14 cellular contexts compared by ENCODE assay signal in genomic region chr7:27999829-28000228, GRCh38.
"Had no signal": no experiment of that assay in that cellular context is flagged by ENCODE, and none has a peak within 500 bp of the region (broad histone marks: within the 10 kb centered on the region; RNA-seq: fewer than 3 reads in every experiment).

No MANE protein-coding gene starts in this region.

- H3K36me3 Mint-ChIP-seq: neural progenitor cell, type B pancreatic cell, WTC11 had no signal

- H3K4me1 Mint-ChIP-seq: activated CD4-positive, alpha-beta T cell treated with anti-CD3 and anti-CD28 coated beads, Interleukin-2, amount 10 ng/mL, durations not matched to agents 24 days and 14 days; neural progenitor cell had no signal

- H3K27me3 Mint-ChIP-seq: type B pancreatic cell had no signal

- H3K4me3 Mint-ChIP-seq: activated CD4-positive, alpha-beta T cell treated with anti-CD3 and anti-CD28 coated beads, Interleukin-2, amount 10 ng/mL, durations not matched to agents 24 days and 14 days; activated T-helper 1 cell treated with anti-CD3 and anti-CD28 coated beads, Interleukin-12 subunit alpha, Interleukin-12 subunit beta, Interleukin-2, Interleukin-4 antibody, amounts not matched to agents 30 ng/mL and 10 ng/mL and 1 ng/mL, durations not matched to agents 14 hours and 24 hours and 36 hours; neural progenitor cell; type B pancreatic cell; WTC11 had no signal

- DNase-seq: activated CD4-positive, alpha-beta T cell treated with anti-CD3 and anti-CD28 coated beads, Interleukin-2, amount 10 ng/mL, durations not matched to agents 24 days and 14 days; activated naive CD4-positive, alpha-beta T cell; aorta; dorsolateral prefrontal cortex; left lung; mesendoderm; ovary; stimulated activated CD4-positive, alpha-beta T cell treated with anti-CD3 and anti-CD28 coated beads, Interleukin-2, amount 100 ng/mL, for 48 hours; stimulated activated naive CD8-positive, alpha-beta T cell treated with anti-CD3 and anti-CD28 coated beads, Interleukin-15, Interleukin-2, amounts not matched to agents 100 U/mL and 50 U/mL, for 24 hours had no signal

- ATAC-seq: esophagus mucosa; left lung; stimulated activated naive CD8-positive, alpha-beta T cell treated with anti-CD3 and anti-CD28 coated beads, Interleukin-15, Interleukin-2, amounts not matched to agents 100 U/mL and 50 U/mL, for 24 hours; WTC11 had no signal

- H3K27ac Mint-ChIP-seq: activated CD4-positive, alpha-beta T cell treated with anti-CD3 and anti-CD28 coated beads, Interleukin-2, amount 10 ng/mL, durations not matched to agents 24 days and 14 days; activated T-helper 1 cell treated with anti-CD3 and anti-CD28 coated beads, Interleukin-12 subunit alpha, Interleukin-12 subunit beta, Interleukin-2, Interleukin-4 antibody, amounts not matched to agents 30 ng/mL and 10 ng/mL and 1 ng/mL, durations not matched to agents 14 hours and 24 hours and 36 hours; neural progenitor cell; type B pancreatic cell; WTC11 had no signal

- H3K9me3 Mint-ChIP-seq: activated CD4-positive, alpha-beta T cell treated with anti-CD3 and anti-CD28 coated beads, Interleukin-2, amount 10 ng/mL, durations not matched to agents 24 days and 14 days; activated T-helper 1 cell treated with anti-CD3 and anti-CD28 coated beads, Interleukin-12 subunit alpha, Interleukin-12 subunit beta, Interleukin-2, Interleukin-4 antibody, amounts not matched to agents 30 ng/mL and 10 ng/mL and 1 ng/mL, durations not matched to agents 14 hours and 24 hours and 36 hours; neural progenitor cell; type B pancreatic cell; WTC11 had no signal
